1 cellular context compared by ENCODE assay signal in genomic region chr9:129479217-129480011, GRCh38.
TF ChIP-seq lines count a peak whose summit lies in the region.

No MANE protein-coding gene starts in this region.

TF ChIP-seq in K562, 482 proteins besides CTCF, POLR2A, EP300 and RAD21 (continued from another document):
- peak; percentile 45; the same call in 1 of the 2 replicates for TF ChIP-seq ZBTB33 (CRISPR knock-in tag; IDR thresholded peaks at IDR 0.05)
- TF ChIP-seq ZNF232 (CRISPR knock-in tag; IDR thresholded peaks at IDR 0.05): no peak
- TF ChIP-seq ZNF766 (CRISPR knock-in tag; conservative IDR thresholded peaks at IDR 0.05): no peak
- TF ChIP-seq, protein P1, sequence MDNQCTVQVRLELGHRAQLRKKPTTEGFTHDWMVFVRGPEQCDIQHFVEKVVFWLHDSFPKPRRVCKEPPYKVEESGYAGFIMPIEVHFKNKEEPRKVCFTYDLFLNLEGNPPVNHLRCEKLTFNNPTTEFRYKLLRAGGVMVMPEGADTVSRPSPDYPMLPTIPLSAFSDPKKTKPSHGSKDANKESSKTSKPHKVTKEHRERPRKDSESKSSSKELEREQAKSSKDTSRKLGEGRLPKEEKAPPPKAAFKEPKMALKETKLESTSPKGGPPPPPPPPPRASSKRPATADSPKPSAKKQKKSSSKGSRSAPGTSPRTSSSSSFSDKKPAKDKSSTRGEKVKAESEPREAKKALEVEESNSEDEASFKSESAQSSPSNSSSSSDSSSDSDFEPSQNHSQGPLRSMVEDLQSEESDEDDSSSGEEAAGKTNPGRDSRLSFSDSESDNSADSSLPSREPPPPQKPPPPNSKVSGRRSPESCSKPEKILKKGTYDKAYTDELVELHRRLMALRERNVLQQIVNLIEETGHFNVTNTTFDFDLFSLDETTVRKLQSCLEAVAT (IDR thresholded peaks at IDR 0.05): peak in 1 of 2 experiments; percentile 46; a peak in 1 of 4 replicates
- no peak for TF ChIP-seq ZSCAN32 (CRISPR knock-in tag; IDR thresholded peaks at IDR 0.05)
- TF ChIP-seq SRSF9 (IDR thresholded peaks at IDR 0.05; ENCODE audit: borderline replicate concordance, low read depth, low read length): no peak
- TF ChIP-seq, protein P2, sequence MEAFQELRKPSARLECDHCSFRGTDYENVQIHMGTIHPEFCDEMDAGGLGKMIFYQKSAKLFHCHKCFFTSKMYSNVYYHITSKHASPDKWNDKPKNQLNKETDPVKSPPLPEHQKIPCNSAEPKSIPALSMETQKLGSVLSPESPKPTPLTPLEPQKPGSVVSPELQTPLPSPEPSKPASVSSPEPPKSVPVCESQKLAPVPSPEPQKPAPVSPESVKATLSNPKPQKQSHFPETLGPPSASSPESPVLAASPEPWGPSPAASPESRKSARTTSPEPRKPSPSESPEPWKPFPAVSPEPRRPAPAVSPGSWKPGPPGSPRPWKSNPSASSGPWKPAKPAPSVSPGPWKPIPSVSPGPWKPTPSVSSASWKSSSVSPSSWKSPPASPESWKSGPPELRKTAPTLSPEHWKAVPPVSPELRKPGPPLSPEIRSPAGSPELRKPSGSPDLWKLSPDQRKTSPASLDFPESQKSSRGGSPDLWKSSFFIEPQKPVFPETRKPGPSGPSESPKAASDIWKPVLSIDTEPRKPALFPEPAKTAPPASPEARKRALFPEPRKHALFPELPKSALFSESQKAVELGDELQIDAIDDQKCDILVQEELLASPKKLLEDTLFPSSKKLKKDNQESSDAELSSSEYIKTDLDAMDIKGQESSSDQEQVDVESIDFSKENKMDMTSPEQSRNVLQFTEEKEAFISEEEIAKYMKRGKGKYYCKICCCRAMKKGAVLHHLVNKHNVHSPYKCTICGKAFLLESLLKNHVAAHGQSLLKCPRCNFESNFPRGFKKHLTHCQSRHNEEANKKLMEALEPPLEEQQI (IDR thresholded peaks at IDR 0.05): no peak
- no peak for TF ChIP-seq ZNF174 (CRISPR knock-in tag; IDR thresholded peaks at IDR 0.05)
- TF ChIP-seq GTF2A2 (tag; IDR thresholded peaks at IDR 0.05): no peak
- TF ChIP-seq MXI1 (IDR thresholded peaks at IDR 0.05; ENCODE audit: low read depth, low read length): no peak
- no peak for TF ChIP-seq THRAP3 (IDR thresholded peaks at IDR 0.05; ENCODE audit: borderline replicate concordance)
- peak; percentile 66; the same call in 1 of the 2 replicates for TF ChIP-seq BCOR (IDR thresholded peaks at IDR 0.05)
- TF ChIP-seq HBP1 (CRISPR knock-in tag; IDR thresholded peaks at IDR 0.05): no peak
- no peak for TF ChIP-seq ZSCAN29 (IDR thresholded peaks at IDR 0.05)
- TF ChIP-seq, protein P3, sequence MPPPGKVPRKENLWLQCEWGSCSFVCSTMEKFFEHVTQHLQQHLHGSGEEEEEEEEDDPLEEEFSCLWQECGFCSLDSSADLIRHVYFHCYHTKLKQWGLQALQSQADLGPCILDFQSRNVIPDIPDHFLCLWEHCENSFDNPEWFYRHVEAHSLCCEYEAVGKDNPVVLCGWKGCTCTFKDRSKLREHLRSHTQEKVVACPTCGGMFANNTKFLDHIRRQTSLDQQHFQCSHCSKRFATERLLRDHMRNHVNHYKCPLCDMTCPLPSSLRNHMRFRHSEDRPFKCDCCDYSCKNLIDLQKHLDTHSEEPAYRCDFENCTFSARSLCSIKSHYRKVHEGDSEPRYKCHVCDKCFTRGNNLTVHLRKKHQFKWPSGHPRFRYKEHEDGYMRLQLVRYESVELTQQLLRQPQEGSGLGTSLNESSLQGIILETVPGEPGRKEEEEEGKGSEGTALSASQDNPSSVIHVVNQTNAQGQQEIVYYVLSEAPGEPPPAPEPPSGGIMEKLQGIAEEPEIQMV (tag; conservative IDR thresholded peaks at IDR 0.05; ENCODE audit: low read depth): no peak
- TF ChIP-seq, protein P4, sequence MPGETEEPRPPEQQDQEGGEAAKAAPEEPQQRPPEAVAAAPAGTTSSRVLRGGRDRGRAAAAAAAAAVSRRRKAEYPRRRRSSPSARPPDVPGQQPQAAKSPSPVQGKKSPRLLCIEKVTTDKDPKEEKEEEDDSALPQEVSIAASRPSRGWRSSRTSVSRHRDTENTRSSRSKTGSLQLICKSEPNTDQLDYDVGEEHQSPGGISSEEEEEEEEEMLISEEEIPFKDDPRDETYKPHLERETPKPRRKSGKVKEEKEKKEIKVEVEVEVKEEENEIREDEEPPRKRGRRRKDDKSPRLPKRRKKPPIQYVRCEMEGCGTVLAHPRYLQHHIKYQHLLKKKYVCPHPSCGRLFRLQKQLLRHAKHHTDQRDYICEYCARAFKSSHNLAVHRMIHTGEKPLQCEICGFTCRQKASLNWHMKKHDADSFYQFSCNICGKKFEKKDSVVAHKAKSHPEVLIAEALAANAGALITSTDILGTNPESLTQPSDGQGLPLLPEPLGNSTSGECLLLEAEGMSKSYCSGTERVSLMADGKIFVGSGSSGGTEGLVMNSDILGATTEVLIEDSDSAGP (CRISPR knock-in tag; IDR thresholded peaks at IDR 0.05): no peak
- TF ChIP-seq PHF21A (IDR thresholded peaks at IDR 0.05; ENCODE audit: borderline replicate concordance, low read depth): no peak
- no peak for TF ChIP-seq SLC30A9 (CRISPR knock-in tag; IDR thresholded peaks at IDR 0.05)
- no peak for TF ChIP-seq CBX5 (IDR thresholded peaks at IDR 0.05; ENCODE audit: borderline replicate concordance, low read depth)
- TF ChIP-seq RBBP5 (IDR thresholded peaks at IDR 0.05; ENCODE audit: borderline replicate concordance, insufficient read depth, low read length, poor library complexity, severe bottlenecking): peak; percentile 8
- no peak for TF ChIP-seq MAFK (IDR thresholded peaks at IDR 0.05; ENCODE audit: low read length)
- no peak for TF ChIP-seq CREB3L1 (IDR thresholded peaks at IDR 0.05; ENCODE audit: borderline replicate concordance, low read depth)
- TF ChIP-seq SMC3 (conservative IDR thresholded peaks at IDR 0.05; ENCODE audit: insufficient read depth, low read depth, low read length): no peak
